28 cellular contexts compared by ENCODE assay signal in genomic region chr19:16057062-16057461, GRCh38.
"Had no signal": no experiment of that assay in that cellular context is flagged by ENCODE, and none has a peak within 500 bp of the region (broad histone marks: within the 10 kb centered on the region; RNA-seq: fewer than 3 reads in every experiment).

No MANE protein-coding gene starts in this region.

- H3K4me3 ChIP-seq: colonic mucosa, coronary artery, dorsolateral prefrontal cortex, esophagus muscularis mucosa, esophagus squamous epithelium, gastrocnemius medialis, gastroesophageal sphincter, heart left ventricle, heart right ventricle had no signal

- H3K9me3 ChIP-seq: esophagus squamous epithelium had no signal

- ATAC-seq: effector memory CD8-positive, alpha-beta T cell; esophagus mucosa; foreskin keratinocyte; gastrocnemius medialis; gastroesophageal sphincter; heart left ventricle; heart right ventricle had no signal

- FAIRE-seq: colon, endometrium, endothelial cell of umbilical vein, frontal cortex had no signal

- H3K4me1 ChIP-seq: colonic mucosa, esophagus muscularis mucosa, esophagus squamous epithelium, foreskin keratinocyte, gastrocnemius medialis, gastroesophageal sphincter, heart left ventricle, heart right ventricle had no signal

- H3K27ac ChIP-seq: colonic mucosa, coronary artery, dorsolateral prefrontal cortex, epithelial cell of prostate, esophagus muscularis mucosa, esophagus squamous epithelium, foreskin keratinocyte, gastrocnemius medialis, gastroesophageal sphincter, heart left ventricle, heart right ventricle had no signal

- DNase-seq: colonic mucosa; cortex of kidney; dermis blood vessel endothelial cell; dorsolateral prefrontal cortex; effector CD4-positive, alpha-beta T cell; effector CD8-positive, alpha-beta T cell; effector memory CD4-positive, alpha-beta T cell; effector memory CD8-positive, alpha-beta T cell; endodermal cell; erythroblast; esophagus squamous epithelium; foreskin fibroblast; foreskin keratinocyte; foreskin melanocyte; gastrocnemius medialis; glutamatergic neuron; head of caudate nucleus; heart left ventricle; heart right ventricle had no signal

- H3K36me3 ChIP-seq: colonic mucosa, esophagus muscularis mucosa, esophagus squamous epithelium, gastrocnemius medialis, gastroesophageal sphincter, heart left ventricle, heart right ventricle had no signal

- H3K27me3 ChIP-seq: colonic mucosa, dorsolateral prefrontal cortex, esophagus muscularis mucosa, esophagus squamous epithelium, gastroesophageal sphincter had no signal
